ENCODE assay signal across 14 cellular contexts in genomic region chr1:92792340-92792782, GRCh38. TPM values are rescaled to one million over a fixed set of nuclear protein-coding genes. Genes with fewer than 3 reads are reported as not detected.
DNase-seq lines count a peak whose midpoint lies in the region; TF ChIP-seq lines count a peak whose summit lies in the region.
"Had no signal": no experiment of that assay in that cellular context is flagged by ENCODE, and none has a peak within 500 bp of the region (broad histone marks: within the 10 kb centered on the region; RNA-seq: fewer than 3 reads in every experiment).

No MANE protein-coding gene starts in this region.

- peak; percentile 64 for DNase-seq in DMS53 (lab: John Stamatoyannopoulos, UW)
- DNase-seq in DMS53 treated with DMSO at 0.1 percent for 48 hours (lab: John Stamatoyannopoulos, UW; ENCODE audit: unreplicated experiment), result no peak
- peak; percentile 50 for DNase-seq in NCI-H146 treated with DMSO at 0.1 percent for 48 hours (lab: John Stamatoyannopoulos, UW; ENCODE audit: unreplicated experiment)
- peak; percentile 59 for DNase-seq in dermis blood vessel endothelial cell
- DNase-seq in lung microvascular endothelial cell (ENCODE audit: low read depth in 2 of 2), result peak; percentile 11 to 15
- no peak for DNase-seq in smooth muscle cell (lab: John Stamatoyannopoulos, UW; ENCODE audit: unreplicated experiment)
- DNase-seq in immature natural killer cell, result no peak
- no peak for DNase-seq in NCI-H526 treated with DMSO at 0.1 percent for 48 hours (lab: John Stamatoyannopoulos, UW)
- DNase-seq: activated CD4-positive, alpha-beta T cell treated with anti-CD3 and anti-CD28 coated beads, Interleukin-2, amount 10 ng/mL, durations not matched to agents 7 days and 5 days; NCI-H1092 had no signal

- no peak overlapping the region for H3K9ac ChIP-seq in smooth muscle cell (ENCODE audit: low read depth)
- H3K9ac ChIP-seq: parathyroid adenoma had no signal

- H3K4me3 ChIP-seq in smooth muscle cell, result no peak overlapping the region

- no peaks in the 10 kb centered on the region for H3K36me3 ChIP-seq in smooth muscle cell (ENCODE audit: low read depth)

- TF ChIP-seq CTCF in smooth muscle cell (IDR thresholded peaks at IDR 0.05; ENCODE audit: borderline replicate concordance, insufficient read depth, poor library complexity, severe bottlenecking), result no peak

- no peaks in the 10 kb centered on the region for H3K36me3 Mint-ChIP-seq in immature natural killer cell
- H3K36me3 Mint-ChIP-seq: stimulated activated effector memory CD8-positive, alpha-beta T cell treated with anti-CD3 and anti-CD28 coated beads, Interleukin-12 subunit alpha, Interleukin-12 subunit beta, amount 100 ng/mL, for 72 hours had no signal

- no peaks in the 10 kb centered on the region for H3F3A ChIP-seq in smooth muscle cell (ENCODE audit: low read depth)

- no peak overlapping the region for H3K27ac ChIP-seq in smooth muscle cell (ENCODE audit: low read depth)
- H3K27ac ChIP-seq: parathyroid adenoma had no signal

- no peaks in the 10 kb centered on the region for H3K27me3 ChIP-seq in smooth muscle cell (ENCODE audit: low read depth)

- no peak overlapping the region for H2AFZ ChIP-seq in smooth muscle cell (ENCODE audit: low read depth)
- H2AFZ ChIP-seq: parathyroid adenoma had no signal

- 67% methylated on average over 3 of the region's 3 CpGs for WGBS in smooth muscle cell (ENCODE audit: low lambda C conversion rate)

- no peak overlapping the region for H3K27ac Mint-ChIP-seq in immature natural killer cell
- H3K27ac Mint-ChIP-seq: activated CD4-positive, alpha-beta T cell treated with anti-CD3 and anti-CD28 coated beads, Interleukin-2, amount 10 ng/mL, durations not matched to agents 7 days and 5 days; activated T-helper 17 cell treated with anti-CD3 and anti-CD28 coated beads, Interleukin-2, amount 50 U/mL, for 72 hours; stimulated activated effector memory CD8-positive, alpha-beta T cell treated with anti-CD3 and anti-CD28 coated beads, Interleukin-12 subunit alpha, Interleukin-12 subunit beta, amount 100 ng/mL, for 72 hours; T-helper 1 cell treated with Interleukin-12 subunit alpha and Interleukin-12 subunit beta and Interleukin-4 antibody, amounts not matched to agents 30 μg/mL and 1 μg/mL, for 36 hours had no signal

- H3K4me1 Mint-ChIP-seq in immature natural killer cell, result no peaks in the 10 kb centered on the region
- H3K4me1 Mint-ChIP-seq: activated CD4-positive, alpha-beta T cell treated with anti-CD3 and anti-CD28 coated beads, Interleukin-2, amount 10 ng/mL, durations not matched to agents 7 days and 5 days had no signal

- H3K4me2 ChIP-seq in smooth muscle cell, result no peak overlapping the region

- H3K79me2 ChIP-seq in smooth muscle cell (ENCODE audit: low read depth), result no peaks in the 10 kb centered on the region
- H3K79me2 ChIP-seq: parathyroid adenoma had no signal

- H3K9me3 ChIP-seq in smooth muscle cell (replicated peaks; ENCODE audit: low read depth), result no peaks in the 10 kb centered on the region

- H3K27me3 Mint-ChIP-seq in immature natural killer cell (ENCODE audit: low read depth in 3 of 3), result peaks cover 2 to 16% (median 10%) of the 10 kb centered on the region in 3 donors

- no peaks in the 10 kb centered on the region for H4K20me1 ChIP-seq in smooth muscle cell (ENCODE audit: low read depth)

- H3K4me3 Mint-ChIP-seq in immature natural killer cell, result no peak overlapping the region
- H3K4me3 Mint-ChIP-seq: activated CD4-positive, alpha-beta T cell treated with anti-CD3 and anti-CD28 coated beads, Interleukin-2, amount 10 ng/mL, durations not matched to agents 7 days and 5 days; activated T-helper 17 cell treated with anti-CD3 and anti-CD28 coated beads, Interleukin-2, amount 50 U/mL, for 72 hours; stimulated activated effector memory CD8-positive, alpha-beta T cell treated with anti-CD3 and anti-CD28 coated beads, Interleukin-12 subunit alpha, Interleukin-12 subunit beta, amount 100 ng/mL, for 72 hours; T-helper 1 cell treated with Interleukin-12 subunit alpha and Interleukin-12 subunit beta and Interleukin-4 antibody, amounts not matched to agents 30 μg/mL and 1 μg/mL, for 36 hours had no signal

- H3K4me1 ChIP-seq in smooth muscle cell (ENCODE audit: low read depth), result peaks cover 8% of the 10 kb centered on the region
- H3K4me1 ChIP-seq: parathyroid adenoma had no signal

- no peaks in the 10 kb centered on the region for H3K9me3 Mint-ChIP-seq in immature natural killer cell
- H3K9me3 Mint-ChIP-seq: activated CD4-positive, alpha-beta T cell treated with anti-CD3 and anti-CD28 coated beads, Interleukin-2, amount 10 ng/mL, durations not matched to agents 7 days and 5 days; activated T-helper 17 cell treated with anti-CD3 and anti-CD28 coated beads, Interleukin-2, amount 50 U/mL, for 72 hours; stimulated activated effector memory CD8-positive, alpha-beta T cell treated with anti-CD3 and anti-CD28 coated beads, Interleukin-12 subunit alpha, Interleukin-12 subunit beta, amount 100 ng/mL, for 72 hours; T-helper 1 cell treated with Interleukin-12 subunit alpha and Interleukin-12 subunit beta and Interleukin-4 antibody, amounts not matched to agents 30 μg/mL and 1 μg/mL, for 36 hours had no signal

RNA-seq across cellular contexts. Expression of gene EVI5, which starts 7.5 kb away (rescaled TPM):
- total RNA-seq in dermis blood vessel endothelial cell (23.0 and 25.5 TPM in 2 replicates), lung microvascular endothelial cell (19.4 and 19.8 TPM in 2 replicates), smooth muscle cell (45.2 and 47.6 TPM in 2 replicates)
- polyA plus RNA-seq in smooth muscle cell (30.0 and 35.4 TPM in 2 replicates), immature natural killer cell (1 to 10 TPM in 2 of 3 donors, under 1 TPM in 1; 0.39 to 2.2 (median 1.7) TPM)

RNA-seq across cellular contexts. Expression of gene RPL5, which starts 39.5 kb away (rescaled TPM):
- total RNA-seq in dermis blood vessel endothelial cell, result 892 and 958 TPM in 2 replicates
- 1,042 and 1,239 TPM in 2 replicates for total RNA-seq in lung microvascular endothelial cell
- total RNA-seq in smooth muscle cell, result 1,043 and 1,121 TPM in 2 replicates
- 570 and 596 TPM in 2 replicates for polyA plus RNA-seq in smooth muscle cell
- polyA plus RNA-seq in immature natural killer cell, result 1,000 to 10,000 TPM; 1,077 to 1,697 (median 1,102) TPM

Comparison
In these comparisons a context has a peak if more than half of its experiments do, and no peak if none do; other contexts are left out.
1. DNase-seq: peak in DMS53 (single experiment), NCI-H146 treated with DMSO at 0.1 percent for 48 hours (single experiment), dermis blood vessel endothelial cell (single experiment) and lung microvascular endothelial cell (2 of 2); none in DMS53 treated with DMSO at 0.1 percent for 48 hours (single experiment), smooth muscle cell (single experiment), immature natural killer cell (0 of 3) and NCI-H526 treated with DMSO at 0.1 percent for 48 hours (single experiment).